ENCODE assay signal across 17 cellular contexts in the genomic region with DNA sequence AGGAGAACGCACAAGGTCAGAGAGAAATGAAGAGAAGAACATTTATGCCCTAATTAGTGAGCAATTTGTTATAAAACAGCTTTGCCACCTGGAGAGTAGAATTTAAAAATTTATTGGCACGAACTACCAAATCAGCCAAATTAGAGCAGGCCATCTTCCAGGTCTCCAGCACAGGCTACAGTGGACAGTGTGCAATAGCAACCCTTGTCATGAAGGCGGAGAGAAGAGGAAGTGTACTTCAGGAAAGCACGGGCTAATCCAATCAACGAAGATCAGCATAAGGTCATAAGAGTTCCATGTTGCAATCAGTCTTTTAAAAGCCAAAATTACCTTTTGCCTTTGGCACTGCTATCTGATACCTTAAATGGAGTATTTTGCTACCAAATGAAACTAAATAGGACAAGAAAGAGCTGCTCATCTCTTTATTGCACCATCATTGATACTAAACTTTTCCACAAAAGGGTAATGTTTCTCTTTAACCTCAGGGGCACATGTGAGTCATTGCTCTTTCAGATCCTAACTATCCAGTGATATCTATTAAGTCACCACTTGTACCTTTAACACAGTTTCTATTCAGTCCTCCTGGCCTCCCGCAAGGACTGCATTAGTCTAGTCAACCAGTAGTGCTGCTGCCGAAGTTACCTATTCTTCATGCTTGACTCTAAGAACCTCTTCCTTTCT. TPM values are rescaled to one million over a fixed set of nuclear protein-coding genes. Genes with fewer than 3 reads are reported as not detected.
DNase-seq lines count a peak whose midpoint lies in the region; ATAC-seq and TF ChIP-seq lines count a peak whose summit lies in the region.
"Had no signal": no experiment of that assay in that cellular context is flagged by ENCODE, and none has a peak within 500 bp of the region (broad histone marks: within the 10 kb centered on the region; RNA-seq: fewer than 3 reads in every experiment).

No MANE protein-coding gene starts in this region.

- ATAC-seq in left lobe of liver (peak; percentile 90), GM21825 (IDR thresholded peaks at IDR 0.05; ENCODE audit: unreplicated experiment) (no peak)

- in situ Hi-C loops in GM23248 (cut with MboI), result no loop called here

- H3K27me3 ChIP-seq in GM23248 (replicated peaks; ENCODE audit: insufficient read depth) (no peaks in the 10 kb centered on the region), adrenal gland (no peaks in the 10 kb centered on the region)
- H3K27me3 ChIP-seq: dorsolateral prefrontal cortex, testis had no signal

- no peak overlapping the region for H3K4me2 ChIP-seq in GM23248 (ENCODE audit: unreplicated experiment)
- H3K4me2 ChIP-seq: smooth muscle cell had no signal

- H3K4me1 ChIP-seq in GM23248 (ENCODE audit: insufficient read depth) (peaks cover 8% of the 10 kb centered on the region), adrenal gland (replicated peaks in 1 of 2) (peaks cover 0 to 15% of the 10 kb centered on the region in 2 donors)
- H3K4me1 ChIP-seq: testis had no signal

- 94 to 96% methylated on average over 7 of the region's 7 CpGs for WGBS in GM23248 (ENCODE audit: low coverage in 1 of 2, low lambda C conversion rate in 2 of 2, missing lambda C conversion rate in 2 of 2), 2 experiments
- WGBS in adrenal gland, 4 donors, result 63 to 72% (median 68%) methylated on average over 7 of the region's 7 CpGs

- H3K36me3 ChIP-seq in GM23248 (ENCODE audit: low read depth) (no peaks in the 10 kb centered on the region), adrenal gland (replicated peaks in 1 of 2) (no peaks in the 10 kb centered on the region)
- H3K36me3 ChIP-seq: HAP-1, left ventricle myocardium inferior had no signal

- H3K9me3 ChIP-seq in GM23248 (ENCODE audit: low read depth) (no peaks in the 10 kb centered on the region), adrenal gland (replicated peaks in 1 of 3) (no peaks in the 10 kb centered on the region)
- H3K9me3 ChIP-seq: HAP-1, left ventricle myocardium inferior, testis had no signal

- TF ChIP-seq CTCF in NB4 (IDR thresholded peaks at IDR 0.05; ENCODE audit: low read depth, low read length) (no peak), adrenal gland (IDR thresholded peaks at IDR 0.05) (no peak)

- H3K27ac ChIP-seq in GM23248 (no peak overlapping the region), adrenal gland (peak overlapping the region in 3 of 5 donors; percentile 29 to 79 (median 52))
- H3K27ac ChIP-seq: left ventricle myocardium inferior, testis had no signal

- H2AFZ ChIP-seq in GM23248, result no peak overlapping the region

- H3K9ac ChIP-seq in GM23248, result no peak overlapping the region

- intact Hi-C loops in adrenal gland (cut with DNase I), result no loop called here

- H3K79me2 ChIP-seq in GM23248 (ENCODE audit: insufficient read depth), result no peaks in the 10 kb centered on the region

- peak; percentile 43 for DNase-seq in GM23248
- peak; percentile 18 for DNase-seq in NB4 (ENCODE audit: low read depth)
- peak in 5 of 7 donors; percentile 20 to 64 (median 39) for DNase-seq in adrenal gland
- DNase-seq in left lobe of liver (ENCODE audit: low spot score), result peak; percentile 78
- DNase-seq in HUDEP-2 (lab: John Stamatoyannopoulos, UW; ENCODE audit: unreplicated experiment in 76 of 76), result no peak
- DNase-seq in activated gamma-delta T cell treated with Interleukin-2 at 50 U/mL for 16 hours, result no peak
- DNase-seq in dermis blood vessel endothelial cell, result no peak
- DNase-seq: dorsolateral prefrontal cortex, GF-D8, head of caudate nucleus, left ventricle myocardium inferior, NCI-H1105 treated with DMSO at 0.1 percent for 48 hours, NCI-H526 treated with DMSO at 0.1 percent for 48 hours, testis had no signal

- TF ChIP-seq POLR2A in NB4 (IDR thresholded peaks at IDR 0.05; ENCODE audit: extremely low read depth, insufficient read length), result no peak
- peak in 1 of 2 donors; percentile 19 for TF ChIP-seq POLR2A in adrenal gland (IDR thresholded peaks at IDR 0.05)

- no peaks in the 10 kb centered on the region for H4K20me1 ChIP-seq in GM23248 (ENCODE audit: insufficient read depth)

- no peaks in the 10 kb centered on the region for H3F3A ChIP-seq in GM23248 (ENCODE audit: insufficient read depth)

- H3K4me3 ChIP-seq in GM23248 (no peak overlapping the region), NB4 (ENCODE audit: low read depth, low read length) (no peak overlapping the region), adrenal gland (no peak overlapping the region)
- H3K4me3 ChIP-seq: dorsolateral prefrontal cortex, HAP-1, left ventricle myocardium inferior, smooth muscle cell, testis had no signal

- H3K9me2 ChIP-seq in GM23248 (ENCODE audit: insufficient read depth), result no peaks in the 10 kb centered on the region

RNA-seq across cellular contexts. Expression of gene ANK2, which starts 19.9 kb away (rescaled TPM):
- 25.9 and 53.1 TPM in 2 replicates for total RNA-seq in GM23248 (2014; rRNA removed; shearing (Covaris generic))
- polyA plus RNA-seq in GM23248 (2016; fragmentation: Nextera tagmentation; extraction: Ambion mirVana) (8.8 and 10.9 TPM in 2 replicates), adrenal gland (10 to 100 TPM in 2 of 3 donors, 1 to 10 TPM in 1; 6.5 to 21.2 (median 14.2) TPM)
- total RNA-seq in adrenal gland (100 to 1,000 TPM in 1 of 8 donors, 10 to 100 TPM in 7; 27.1 to 229 (median 60.1) TPM), left lobe of liver (0.68 TPM), dermis blood vessel endothelial cell (41.4 and 65.1 TPM in 2 replicates)

Comparison
In these comparisons a context has a peak if more than half of its experiments do, and no peak if none do; other contexts are left out.
1. DNase-seq: peak in GM23248 (single experiment), NB4 (single experiment), adrenal gland (5 of 7) and left lobe of liver (single experiment); none in HUDEP-2 (0 of 76), activated gamma-delta T cell treated with Interleukin-2 at 50 U/mL for 16 hours (single experiment) and dermis blood vessel endothelial cell (single experiment).
2. RNA of gene ANK2, which starts 19.9 kb away (total RNA-seq): 27.1 to 229 TPM in adrenal gland, 41.4 to 65.1 TPM in dermis blood vessel endothelial cell and 25.9 to 53.1 TPM in GM23248; 0.68 TPM in left lobe of liver (single experiment); every median in the first group is over 10 times any median in the second.